In the genomic region with DNA sequence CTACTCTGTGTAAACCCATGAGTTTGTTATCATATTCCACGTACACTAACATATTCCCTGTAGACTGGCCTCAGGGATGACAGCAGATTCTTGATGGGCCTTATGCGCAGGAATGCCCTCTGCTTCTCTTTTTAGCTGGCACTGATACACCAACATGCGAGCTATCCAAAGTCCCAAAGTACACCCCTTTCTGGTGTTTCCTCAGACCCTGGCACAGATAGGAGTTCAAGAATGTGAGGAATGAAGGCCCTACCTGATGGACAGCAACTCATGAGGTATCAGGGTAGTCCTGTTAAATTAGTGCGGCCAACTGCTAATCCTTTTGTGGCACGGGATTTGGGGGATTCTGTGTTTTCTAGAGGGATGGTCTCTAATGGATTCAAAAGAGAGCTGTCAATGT, we compare ENCODE assay signal across 31 cellular contexts.
"Had no signal": no experiment of that assay in that cellular context is flagged by ENCODE, and none has a peak within 500 bp of the region (broad histone marks: within the 10 kb centered on the region; RNA-seq: fewer than 3 reads in every experiment).

No MANE protein-coding gene starts in this region.

- FAIRE-seq: urothelium cell line had no signal

- H3K79me2 ChIP-seq: hepatocyte had no signal

- H3K9me3 Mint-ChIP-seq: natural killer cell had no signal

- H3K27ac ChIP-seq: ascending aorta, cardiac muscle cell, colonic mucosa, epithelial cell of prostate, gastroesophageal sphincter, hepatocyte, neutrophil, thoracic aorta had no signal

- H3K4me2 ChIP-seq: hepatocyte had no signal

- H3K4me3 Mint-ChIP-seq: activated CD4-positive, alpha-beta memory T cell treated with anti-CD3 and anti-CD28 coated beads, Interleukin-2, amount 10 ng/mL, durations not matched to agents 7 days and 5 days; activated CD4-positive, alpha-beta T cell treated with anti-CD3 and anti-CD28 coated beads, Interleukin-2, amount 10 ng/mL, durations not matched to agents 7 days and 5 days; activated T-cell treated with anti-CD3 and anti-CD28 coated beads, Interleukin-2, amount 50 U/mL, for 4 hours; brain; mesothelial cell of epicardium; natural killer cell; stimulated activated naive CD8-positive, alpha-beta T cell treated with anti-CD3 and anti-CD28 coated beads, Interleukin-15, Interleukin-2, amounts not matched to agents 100 ng/mL and 50 ng/mL, for 24 hours; T-helper 17 cell had no signal

- DNase-seq: activated CD4-positive, alpha-beta memory T cell treated with anti-CD3 and anti-CD28 coated beads, Interleukin-2, amount 10 ng/mL, durations not matched to agents 7 days and 5 days; activated CD4-positive, alpha-beta T cell treated with anti-CD3 and anti-CD28 coated beads for 1 hour; activated CD4-positive, alpha-beta T cell treated with anti-CD3 and anti-CD28 coated beads, Interleukin-2, amount 10 ng/mL, durations not matched to agents 7 days and 5 days; activated CD8-positive, alpha-beta memory T cell treated with anti-CD3 and anti-CD28 coated beads, Interleukin-2, amount 50 U/mL, for 48 hours; activated naive CD4-positive, alpha-beta T cell; activated T-cell treated with anti-CD3 and anti-CD28 coated beads, Interleukin-2, amount 50 U/mL, for 4 hours; cerebellar nuclear complex; colonic mucosa; effector CD8-positive, alpha-beta T cell; left cardiac atrium; natural killer cell; stimulated activated CD4-positive, alpha-beta T cell treated with anti-CD3 and anti-CD28 coated beads, Interleukin-12 subunit alpha, Interleukin-12 subunit beta, amount 100 ng/mL, for 4 hours; stimulated activated CD4-positive, alpha-beta T cell treated with anti-CD3 and anti-CD28 coated beads, Interleukin-4, amount 100 ng/mL, for 1 hour; T-helper 17 cell; T1000; trophoblast cell had no signal

- H3K4me1 ChIP-seq: ascending aorta, colonic mucosa had no signal

- H2AFZ ChIP-seq: hepatocyte had no signal

- H3K4me3 ChIP-seq: ascending aorta, cardiac muscle cell, colonic mucosa, gastroesophageal sphincter, hepatocyte, skin epidermis, thoracic aorta had no signal

- H3K9me3 ChIP-seq: ascending aorta, colonic mucosa, gastroesophageal sphincter, neutrophil, thoracic aorta had no signal

- H3K36me3 Mint-ChIP-seq: natural killer cell had no signal

- H3K27ac Mint-ChIP-seq: activated CD4-positive, alpha-beta memory T cell treated with anti-CD3 and anti-CD28 coated beads, Interleukin-2, amount 10 ng/mL, durations not matched to agents 7 days and 5 days; activated CD4-positive, alpha-beta T cell treated with anti-CD3 and anti-CD28 coated beads, Interleukin-2, amount 10 ng/mL, durations not matched to agents 7 days and 5 days; activated naive CD4-positive, alpha-beta T cell treated with anti-CD3 and anti-CD28 coated beads, Interleukin-2, amount 50 U/mL, for 72 hours; activated T-helper 2 cell treated with anti-CD3 and anti-CD28 coated beads, Interferon-gamma antibody, Interleukin-2, Interleukin-4, amounts not matched to agents 10 μg/mL and 5 μg/mL and 100 μg/mL, durations not matched to agents 14 hours and 24 hours and 36 hours; brain; natural killer cell; T-helper 17 cell had no signal

- H3K27me3 ChIP-seq: ascending aorta, cardiac muscle cell, colonic mucosa, gastroesophageal sphincter, hepatocyte, neutrophil had no signal

- ATAC-seq: gastroesophageal sphincter, natural killer cell, sciatic nerve, T-helper 17 cell had no signal

- H3K36me3 ChIP-seq: ascending aorta, cardiac muscle cell, colonic mucosa, gastroesophageal sphincter, neutrophil, thoracic aorta had no signal

- H3K27me3 Mint-ChIP-seq: activated CD4-positive, alpha-beta T cell treated with anti-CD3 and anti-CD28 coated beads, Interleukin-2, amount 10 ng/mL, durations not matched to agents 7 days and 5 days; brain; stimulated activated naive CD8-positive, alpha-beta T cell treated with anti-CD3 and anti-CD28 coated beads, Interleukin-15, Interleukin-2, amounts not matched to agents 100 ng/mL and 50 ng/mL, for 24 hours; T-helper 17 cell had no signal
